In the genomic region with DNA sequence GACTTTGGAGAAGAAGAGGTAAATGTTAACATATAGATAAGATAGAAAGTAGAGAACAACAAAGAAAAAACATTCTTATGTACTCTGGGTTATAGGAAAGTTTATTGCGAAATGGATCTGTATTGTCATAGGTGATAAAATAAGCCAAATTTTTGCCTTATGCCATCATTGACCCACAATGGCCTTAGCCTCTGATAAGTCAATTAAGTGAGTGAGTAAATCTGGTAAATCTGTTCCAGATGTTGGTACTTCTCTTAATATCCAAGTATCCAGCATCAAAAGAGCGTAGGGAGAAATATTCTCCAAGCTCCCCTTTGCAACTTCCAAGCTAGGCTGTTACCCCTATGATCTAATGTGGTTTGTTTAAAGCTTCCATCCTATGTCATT, we compare ENCODE assay signal across 14 cellular contexts. TPM values are rescaled to one million over a fixed set of nuclear protein-coding genes. Genes with fewer than 3 reads are reported as not detected.
DNase-seq lines count a peak whose midpoint lies in the region; FAIRE-seq and TF ChIP-seq lines count a peak whose summit lies in the region.
"Had no signal": no experiment of that assay in that cellular context is flagged by ENCODE, and none has a peak within 500 bp of the region (broad histone marks: within the 10 kb centered on the region; RNA-seq: fewer than 3 reads in every experiment).

No MANE protein-coding gene starts in this region.

- H3K27me3 ChIP-seq in astrocyte (ENCODE audit: insufficient read depth, low read length): no peaks in the 10 kb centered on the region
- peaks cover 0 to 5% of the 10 kb centered on the region in 2 experiments for H3K27me3 ChIP-seq in mesenchymal stem cell (ENCODE audit: control insufficient read depth in 1 of 2, insufficient read depth in 1 of 2, low read length in 2 of 2)

- TF ChIP-seq CTCF in AG10803 (conservative IDR thresholded peaks at IDR 0.05; ENCODE audit: low read length) (no peak), astrocyte (IDR thresholded peaks at IDR 0.05; ENCODE audit: insufficient read depth, low read depth, low read length) (no peak), progenitor cell of endocrine pancreas (IDR thresholded peaks at IDR 0.05; ENCODE audit: unreplicated experiment) (no peak)

- no peak overlapping the region for H3K27ac ChIP-seq in astrocyte (ENCODE audit: low read depth, low read length)
- H3K27ac ChIP-seq in mesenchymal stem cell (ENCODE audit: low read length, poor library complexity, severe bottlenecking): no peak overlapping the region
- H3K27ac ChIP-seq: A549 had no signal

- no peaks in the 10 kb centered on the region for H3K4me1 Mint-ChIP-seq in astrocyte (ENCODE audit: low read depth, unreplicated experiment)
- peaks cover 2% of the 10 kb centered on the region for H3K4me1 Mint-ChIP-seq in progenitor cell of endocrine pancreas (ENCODE audit: low read depth)

- no peak overlapping the region for H3K4me3 ChIP-seq in AG10803 (ENCODE audit: low read length)
- no peak overlapping the region for H3K4me3 ChIP-seq in astrocyte (ENCODE audit: insufficient read depth, low read depth, low read length)
- H3K4me3 ChIP-seq in mesenchymal stem cell (ENCODE audit: insufficient read depth in 1 of 2, low read depth in 1 of 2, low read length in 2 of 2): peak overlapping the region in 1 of 2 experiments; percentile 55
- H3K4me3 ChIP-seq: A549 had no signal

- no CpG with 5 or more reads among the region's 2 CpGs for WGBS in mesenchymal stem cell

- H2BK12ac ChIP-seq in mesenchymal stem cell (ENCODE audit: low read length in 2 of 2): no peak overlapping the region

- no peak overlapping the region for H2AFZ ChIP-seq in astrocyte (ENCODE audit: low read depth, low read length)
- no peak overlapping the region for H2AFZ ChIP-seq in mesenchymal stem cell (ENCODE audit: low read depth, low read length)

- H3K4me2 ChIP-seq in astrocyte (ENCODE audit: low read length): peak overlapping the region; percentile 14
- H3K4me2 ChIP-seq in mesenchymal stem cell (ENCODE audit: low read length, poor library complexity, severe bottlenecking): no peak overlapping the region
- H3K4me2 ChIP-seq: A549 had no signal

- H3K27ac Mint-ChIP-seq in astrocyte (ENCODE audit: unreplicated experiment): no peak overlapping the region
- no peak overlapping the region for H3K27ac Mint-ChIP-seq in progenitor cell of endocrine pancreas
- H3K27ac Mint-ChIP-seq: CD4-positive, CD25-positive, alpha-beta regulatory T cell had no signal

- H3K27me3 Mint-ChIP-seq in astrocyte (ENCODE audit: low read depth, unreplicated experiment): peaks cover 4% of the 10 kb centered on the region
- H3K27me3 Mint-ChIP-seq in progenitor cell of endocrine pancreas: peaks cover 24% of the 10 kb centered on the region

- H3K36me3 ChIP-seq in astrocyte (ENCODE audit: insufficient read depth, low read length) (no peaks in the 10 kb centered on the region), mesenchymal stem cell (ENCODE audit: control insufficient read depth in 1 of 2, insufficient read depth in 2 of 2, low read depth in 1 of 2, low read length in 2 of 2) (no peaks in the 10 kb centered on the region)

- no peak overlapping the region for H2BK120ac ChIP-seq in mesenchymal stem cell (ENCODE audit: low read depth, low read length)

- no peaks in the 10 kb centered on the region for H3K79me2 ChIP-seq in astrocyte (ENCODE audit: insufficient read depth, low read length)

- no peak overlapping the region for H2BK15ac ChIP-seq in mesenchymal stem cell (ENCODE audit: low read depth, poor library complexity, severe bottlenecking)

- H4K8ac ChIP-seq in mesenchymal stem cell (ENCODE audit: low read length): no peak overlapping the region

- H3K9ac ChIP-seq in astrocyte (ENCODE audit: low read length): no peak overlapping the region
- peak overlapping the region; percentile 85 for H3K9ac ChIP-seq in mesenchymal stem cell (ENCODE audit: low read length)

- H3K79me1 ChIP-seq in mesenchymal stem cell (replicated peaks; ENCODE audit: low read length, poor library complexity, severe bottlenecking): no peaks in the 10 kb centered on the region

- FAIRE-seq in astrocyte (lab: Jason Lieb, UNC): no peak
- FAIRE-seq: A549 had no signal

- no peak overlapping the region for H3K18ac ChIP-seq in mesenchymal stem cell (ENCODE audit: low read depth in 1 of 2, low read length in 2 of 2)

- no peak overlapping the region for H2AK5ac ChIP-seq in mesenchymal stem cell (ENCODE audit: low read length, severe bottlenecking)

- no peaks in the 10 kb centered on the region for H3K9me3 Mint-ChIP-seq in astrocyte (ENCODE audit: unreplicated experiment)
- H3K9me3 Mint-ChIP-seq in progenitor cell of endocrine pancreas (ENCODE audit: low read depth): no peaks in the 10 kb centered on the region

- DNase-seq in AG10803 (ENCODE audit: low read depth) (peak; percentile 49), HCEC 1CT (peak; percentile 13), astrocyte (ENCODE audit: low read depth) (no peak), mesenchymal stem cell (no peak), NCI-H1694 (lab: John Stamatoyannopoulos, UW) (no peak), progenitor cell of endocrine pancreas (ENCODE audit: low spot score, unreplicated experiment) (no peak), SIG-M5 treated with dmso at 0.1 percent for 504 hours (lab: John Stamatoyannopoulos, UW; ENCODE audit: unreplicated experiment) (no peak)
- DNase-seq: NCI-H2081 treated with DMSO at 0.1 percent for 48 hours, NCI-H226 had no signal

- no peaks in the 10 kb centered on the region for H3K9me3 ChIP-seq in astrocyte (ENCODE audit: insufficient read depth, low read depth, low read length)
- H3K9me3 ChIP-seq in mesenchymal stem cell (ENCODE audit: control insufficient read depth, low read length): no peaks in the 10 kb centered on the region
- H3K9me3 ChIP-seq: A549 had no signal

- H3K23ac ChIP-seq in mesenchymal stem cell (ENCODE audit: low read length in 2 of 2): no peak overlapping the region

- H3K4me1 ChIP-seq in astrocyte (ENCODE audit: insufficient read depth, low read length) (peaks cover 11% of the 10 kb centered on the region), mesenchymal stem cell (ENCODE audit: control insufficient read depth, insufficient read depth, low read depth, low read length) (no peaks in the 10 kb centered on the region)
- H3K4me1 ChIP-seq: A549 had no signal

- H3K14ac ChIP-seq in mesenchymal stem cell (ENCODE audit: low read length in 2 of 2): no peak overlapping the region

- no peak overlapping the region for H3K4ac ChIP-seq in mesenchymal stem cell (ENCODE audit: low read depth in 1 of 2, low read length in 2 of 2)

- no peak overlapping the region for H2BK5ac ChIP-seq in mesenchymal stem cell (ENCODE audit: low read depth, low read length, poor library complexity, severe bottlenecking)

- H3K4me3 Mint-ChIP-seq in astrocyte (ENCODE audit: unreplicated experiment): no peak overlapping the region
- no peak overlapping the region for H3K4me3 Mint-ChIP-seq in progenitor cell of endocrine pancreas (ENCODE audit: low read depth)
- H3K4me3 Mint-ChIP-seq: CD4-positive, CD25-positive, alpha-beta regulatory T cell had no signal

- H4K91ac ChIP-seq in mesenchymal stem cell (ENCODE audit: low read length): no peak overlapping the region

- H3K36me3 Mint-ChIP-seq in astrocyte (ENCODE audit: low read depth, unreplicated experiment) (no peaks in the 10 kb centered on the region), progenitor cell of endocrine pancreas (ENCODE audit: insufficient read depth) (no peaks in the 10 kb centered on the region)
- H3K36me3 Mint-ChIP-seq: CD4-positive, CD25-positive, alpha-beta regulatory T cell had no signal

- no peaks in the 10 kb centered on the region for H4K20me1 ChIP-seq in astrocyte (ENCODE audit: insufficient read depth, low read length)

RNA-seq across cellular contexts. Expression of a gene that starts 38.3 kb away (rescaled TPM):
- total RNA-seq in astrocyte (not detected in 2 replicates), progenitor cell of endocrine pancreas (not detected in 2 replicates)
- polyA plus RNA-seq in mesenchymal stem cell (2013, experiment 1 of 2): not detected
- polyA plus RNA-seq in mesenchymal stem cell (2013, experiment 2 of 2): not detected
- total RNA-seq: Calu3; CD4-positive, CD25-positive, alpha-beta regulatory T cell; H1; LHCN-M2 had no signal
- polyA plus RNA-seq: A549; CD4-positive, CD25-positive, alpha-beta regulatory T cell; H1 had no signal

RNA-seq across cellular contexts. Expression of a gene that starts 39.8 kb away (rescaled TPM):
- total RNA-seq in astrocyte (not detected in 2 replicates), progenitor cell of endocrine pancreas (not detected in 2 replicates)
- not detected for polyA plus RNA-seq in mesenchymal stem cell (2013, experiment 1 of 2)
- 0.01 TPM for polyA plus RNA-seq in mesenchymal stem cell (2013, experiment 2 of 2)
- total RNA-seq: Calu3; CD4-positive, CD25-positive, alpha-beta regulatory T cell; H1; LHCN-M2 had no signal
- polyA plus RNA-seq: A549; CD4-positive, CD25-positive, alpha-beta regulatory T cell; H1 had no signal

Comparison
In these comparisons a context has a peak if more than half of its experiments do, and no peak if none do; other contexts are left out.
1. DNase-seq: peak in AG10803 (single experiment) and HCEC 1CT (single experiment); none in astrocyte (single experiment), mesenchymal stem cell (single experiment), NCI-H1694 (single experiment), progenitor cell of endocrine pancreas (single experiment) and SIG-M5 treated with dmso at 0.1 percent for 504 hours (single experiment).